15 cellular contexts compared by ENCODE assay signal in the genomic region with DNA sequence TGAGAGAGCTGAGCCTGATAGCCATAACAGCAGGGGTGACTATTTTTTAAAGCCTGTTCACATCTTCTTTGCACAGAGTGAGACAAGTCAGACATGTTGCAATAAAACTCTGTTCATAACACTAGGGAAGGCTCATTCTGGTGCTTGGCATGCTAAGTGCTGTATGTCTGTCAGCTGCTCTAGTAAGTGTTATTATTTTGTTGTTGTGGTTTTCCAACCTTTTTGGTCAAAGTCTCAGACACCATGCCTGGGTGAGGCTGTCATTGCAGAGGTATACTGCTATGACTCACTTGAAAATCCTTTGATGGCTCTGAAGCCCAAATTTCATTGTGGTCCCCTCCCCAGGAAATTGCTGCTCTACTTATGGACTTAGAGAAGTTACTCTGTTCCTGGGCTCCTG.
"Had no signal": no experiment of that assay in that cellular context is flagged by ENCODE, and none has a peak within 500 bp of the region (broad histone marks: within the 10 kb centered on the region; RNA-seq: fewer than 3 reads in every experiment).

No MANE protein-coding gene starts in this region.

- ATAC-seq: esophagus mucosa; gastrocnemius medialis; heart right ventricle; left lobe of liver; naive thymus-derived CD8-positive, alpha-beta T cell; psoas muscle; right lobe of liver had no signal

- H3K36me3 Mint-ChIP-seq: naive thymus-derived CD8-positive, alpha-beta T cell had no signal

- H3K27ac Mint-ChIP-seq: naive thymus-derived CD8-positive, alpha-beta T cell had no signal

- FAIRE-seq: endometrium, islet of Langerhans had no signal

- H3K4me3 Mint-ChIP-seq: naive thymus-derived CD8-positive, alpha-beta T cell had no signal

- DNase-seq: effector memory CD4-positive, alpha-beta T cell; gastrocnemius medialis; heart right ventricle; hypothalamus; kidney glomerular epithelial cell; mammary epithelial cell; naive thymus-derived CD8-positive, alpha-beta T cell; psoas muscle; retina; right lobe of liver; stimulated activated naive CD4-positive, alpha-beta T cell treated with Interleukin-2 at 50 U/mL for 16 hours had no signal

- H3K9me3 Mint-ChIP-seq: naive thymus-derived CD8-positive, alpha-beta T cell had no signal

- H3K4me1 Mint-ChIP-seq: naive thymus-derived CD8-positive, alpha-beta T cell had no signal
